20 cellular contexts compared by ENCODE assay signal in the genomic region with DNA sequence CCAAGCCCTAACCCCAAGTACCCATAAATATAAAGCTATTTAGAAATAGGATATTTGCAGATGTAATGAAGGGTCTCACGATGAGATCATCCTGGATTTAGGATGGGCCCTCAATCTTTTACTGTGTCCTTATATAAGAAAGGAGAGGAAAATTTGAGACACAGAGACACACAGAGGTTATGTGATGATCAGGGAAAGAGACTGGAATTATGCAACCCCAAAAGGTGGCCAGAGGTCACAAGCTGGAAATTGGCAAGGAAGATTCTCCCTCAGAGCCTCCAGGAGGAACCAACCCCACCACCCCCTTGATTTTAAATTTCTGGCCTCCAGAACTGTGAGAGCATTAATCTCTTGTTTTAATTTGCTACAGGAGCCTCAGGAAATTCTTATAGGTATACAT.
"Had no signal": no experiment of that assay in that cellular context is flagged by ENCODE, and none has a peak within 500 bp of the region (broad histone marks: within the 10 kb centered on the region; RNA-seq: fewer than 3 reads in every experiment).

No MANE protein-coding gene starts in this region.

- DNase-seq: heart left ventricle; islet precursor cell; left cardiac atrium; naive thymus-derived CD8-positive, alpha-beta T cell; nephron progenitor cell; occipital lobe; psoas muscle; right lobe of liver; spleen; stimulated activated CD4-positive, alpha-beta T cell treated with anti-CD3 and anti-CD28 coated beads, Interleukin-4, amount 100 ng/mL, for 24 hours; stimulated activated naive CD4-positive, alpha-beta T cell; uterus had no signal

- H3K4me3 ChIP-seq: heart left ventricle, lung, neural progenitor cell, psoas muscle, right lobe of liver, skin epidermis, spleen, tibial nerve, uterus had no signal

- ATAC-seq: heart left ventricle; left cardiac atrium; left lobe of liver; naive thymus-derived CD8-positive, alpha-beta T cell; psoas muscle; right lobe of liver; stimulated activated effector memory CD8-positive, alpha-beta T cell treated with anti-CD3 and anti-CD28 coated beads, Interleukin-12 subunit alpha, Interleukin-12 subunit beta, amount 100 ng/mL, for 72 hours had no signal

- H3K9ac ChIP-seq: neural progenitor cell, parathyroid adenoma had no signal

- H3K4me2 ChIP-seq: neural progenitor cell had no signal

- H3K27me3 ChIP-seq: heart left ventricle, neural progenitor cell, neutrophil, right lobe of liver, spleen, tibial nerve, uterus had no signal

- H3K79me2 ChIP-seq: parathyroid adenoma had no signal

- H3K4me1 ChIP-seq: neural progenitor cell, right lobe of liver, spleen had no signal

- H3K27ac ChIP-seq: heart left ventricle, neural progenitor cell, neutrophil, parathyroid adenoma, psoas muscle, right lobe of liver had no signal

- H3K36me3 ChIP-seq: heart left ventricle, neural progenitor cell, neutrophil, right lobe of liver, spleen, tibial nerve, uterus had no signal

- H3K9me3 ChIP-seq: heart left ventricle, neutrophil, psoas muscle, right lobe of liver, spleen, tibial nerve, uterus had no signal
